22 cellular contexts compared by ENCODE assay signal in genomic region chr3:172746476-172746875, GRCh38. TPM values are rescaled to one million over a fixed set of nuclear protein-coding genes. Genes with fewer than 3 reads are reported as not detected.
DNase-seq lines count a peak whose midpoint lies in the region; ATAC-seq and TF ChIP-seq lines count a peak whose summit lies in the region.
"Had no signal": no experiment of that assay in that cellular context is flagged by ENCODE, and none has a peak within 500 bp of the region (broad histone marks: within the 10 kb centered on the region; RNA-seq: fewer than 3 reads in every experiment).

No MANE protein-coding gene starts in this region.

- H3K79me2 ChIP-seq in neural progenitor cell (ENCODE audit: low read depth) = peaks cover 8% of the 10 kb centered on the region

- peak overlapping the region; percentile 26 for H2AFZ ChIP-seq in neural progenitor cell (replicated peaks)

- H3K4me3 ChIP-seq in neural progenitor cell = no peak overlapping the region
- H3K4me3 ChIP-seq: cardiac muscle cell, lung had no signal

- H3K36me3 ChIP-seq in neural progenitor cell = no peaks in the 10 kb centered on the region
- H3K36me3 ChIP-seq: cardiac muscle cell had no signal

- H4K20me1 ChIP-seq in neural progenitor cell (ENCODE audit: low read depth) = no peaks in the 10 kb centered on the region

- H3K27me3 Mint-ChIP-seq in endothelial cell (ENCODE audit: unreplicated experiment) (peaks cover 5% of the 10 kb centered on the region), neural progenitor cell (ENCODE audit: insufficient read depth, low read depth) (no peaks in the 10 kb centered on the region)

- no peak overlapping the region for H3K9ac ChIP-seq in neural progenitor cell

- no peaks in the 10 kb centered on the region for H3K27me3 ChIP-seq in neural progenitor cell
- H3K27me3 ChIP-seq: cardiac muscle cell had no signal

- no peak overlapping the region for H3K4me3 Mint-ChIP-seq in endothelial cell (ENCODE audit: unreplicated experiment)
- no peak overlapping the region for H3K4me3 Mint-ChIP-seq in neural progenitor cell
- H3K4me3 Mint-ChIP-seq: activated naive CD8-positive, alpha-beta T cell treated with anti-CD3 and anti-CD28 coated beads, Interleukin-2, amount 10 ng/mL, durations not matched to agents 7 days and 5 days; activated T-helper 1 cell treated with anti-CD3 and anti-CD28 coated beads, Interleukin-12 subunit alpha, Interleukin-12 subunit beta, Interleukin-2, Interleukin-4 antibody, amounts not matched to agents 30 ng/mL and 10 ng/mL and 1 ng/mL, durations not matched to agents 14 hours and 24 hours and 36 hours; immature natural killer cell; naive thymus-derived CD4-positive, alpha-beta T cell had no signal

- peak; percentile 35 for DNase-seq in EL
- peak; percentile 48 for DNase-seq in NCI-H226
- DNase-seq in endothelial cell (ENCODE audit: low spot score) = no peak
- no peak for DNase-seq in neural progenitor cell (ENCODE audit: low spot score)
- no peak for DNase-seq in HUDEP-2 (lab: John Stamatoyannopoulos, UW; ENCODE audit: unreplicated experiment in 76 of 76)
- no peak for DNase-seq in activated gamma-delta T cell treated with Interleukin-2 at 50 U/mL for 16 hours
- DNase-seq in NCI-H510A treated with DMSO at 0.1 percent for 48 hours (lab: John Stamatoyannopoulos, UW) = no peak
- DNase-seq: activated naive CD8-positive, alpha-beta T cell treated with anti-CD3 and anti-CD28 coated beads, Interleukin-2, amount 10 ng/mL, durations not matched to agents 7 days and 5 days; immature natural killer cell; naive thymus-derived CD4-positive, alpha-beta T cell; NCI-H1694 treated with DMSO at 0.1 percent for 48 hours; NCI-H345; NK-92 treated with Interleukin-12 subunit alpha and Interleukin-12 subunit beta, amount 100 ng/mL, for 24 hours; SHP77 treated with DMSO at 0.1 percent for 48 hours; small intestine; stimulated activated CD4-positive, alpha-beta T cell treated with anti-CD3 and anti-CD28 coated beads, Interleukin-4, amount 100 ng/mL, for 24 hours had no signal

- peaks cover 24% of the 10 kb centered on the region for H3K4me1 Mint-ChIP-seq in endothelial cell (ENCODE audit: unreplicated experiment)
- H3K4me1 Mint-ChIP-seq in neural progenitor cell = peaks cover under 1% of the 10 kb centered on the region

- no peaks in the 10 kb centered on the region for H3K9me3 ChIP-seq in neural progenitor cell (ENCODE audit: low read depth)

- no peaks in the 10 kb centered on the region for H3F3A ChIP-seq in neural progenitor cell (ENCODE audit: low read depth)

- H3K9me3 Mint-ChIP-seq in endothelial cell (ENCODE audit: unreplicated experiment) = no peaks in the 10 kb centered on the region
- no peaks in the 10 kb centered on the region for H3K9me3 Mint-ChIP-seq in neural progenitor cell
- H3K9me3 Mint-ChIP-seq: activated naive CD8-positive, alpha-beta T cell treated with anti-CD3 and anti-CD28 coated beads, Interleukin-2, amount 10 ng/mL, durations not matched to agents 7 days and 5 days; activated T-helper 1 cell treated with anti-CD3 and anti-CD28 coated beads, Interleukin-12 subunit alpha, Interleukin-12 subunit beta, Interleukin-2, Interleukin-4 antibody, amounts not matched to agents 30 ng/mL and 10 ng/mL and 1 ng/mL, durations not matched to agents 14 hours and 24 hours and 36 hours; immature natural killer cell had no signal

- TF ChIP-seq CTCF in endothelial cell (IDR thresholded peaks at IDR 0.05; ENCODE audit: unreplicated experiment) (no peak), neural progenitor cell (IDR thresholded peaks at IDR 0.05) (no peak)

- H3K27ac ChIP-seq in neural progenitor cell = no peak overlapping the region
- H3K27ac ChIP-seq: C4-2B, cardiac muscle cell had no signal

- ATAC-seq in HG03342 (IDR thresholded peaks at IDR 0.05; ENCODE audit: unreplicated experiment) = no peak
- ATAC-seq: HepG2; naive thymus-derived CD4-positive, alpha-beta T cell had no signal

- no peak overlapping the region for H3K4me2 ChIP-seq in neural progenitor cell

- peak overlapping the region; percentile 12 for H3K27ac Mint-ChIP-seq in endothelial cell (ENCODE audit: unreplicated experiment)
- no peak overlapping the region for H3K27ac Mint-ChIP-seq in neural progenitor cell
- H3K27ac Mint-ChIP-seq: activated naive CD8-positive, alpha-beta T cell treated with anti-CD3 and anti-CD28 coated beads, Interleukin-2, amount 10 ng/mL, durations not matched to agents 7 days and 5 days; activated T-helper 1 cell treated with anti-CD3 and anti-CD28 coated beads, Interleukin-12 subunit alpha, Interleukin-12 subunit beta, Interleukin-2, Interleukin-4 antibody, amounts not matched to agents 30 ng/mL and 10 ng/mL and 1 ng/mL, durations not matched to agents 14 hours and 24 hours and 36 hours had no signal

- no peaks in the 10 kb centered on the region for H3K4me1 ChIP-seq in neural progenitor cell

- H3K36me3 Mint-ChIP-seq in endothelial cell (ENCODE audit: low read depth, unreplicated experiment) (peaks cover 4% of the 10 kb centered on the region), neural progenitor cell (no peaks in the 10 kb centered on the region)
- H3K36me3 Mint-ChIP-seq: immature natural killer cell; naive thymus-derived CD4-positive, alpha-beta T cell had no signal

RNA-seq across cellular contexts. Expression of gene ECT2, which starts 4.0 kb away (rescaled TPM):
- total RNA-seq in endothelial cell (ENCODE audit: unreplicated experiment) (18.0 TPM), neural progenitor cell (ENCODE audit: low replicate concordance) (163 and 267 TPM in 2 replicates)

RNA-seq across cellular contexts. Expression of gene NCEH1, which starts 35.6 kb away (rescaled TPM):
- total RNA-seq in endothelial cell (ENCODE audit: unreplicated experiment) = 6.6 TPM
- 3.7 and 7.7 TPM in 2 replicates for total RNA-seq in neural progenitor cell (ENCODE audit: low replicate concordance)

Comparison
In these comparisons a context has a peak if more than half of its experiments do, and no peak if none do; other contexts are left out.
1. DNase-seq: peak in EL (single experiment) and NCI-H226 (single experiment); none in endothelial cell (single experiment), neural progenitor cell (single experiment), HUDEP-2 (0 of 76), activated gamma-delta T cell treated with Interleukin-2 at 50 U/mL for 16 hours (single experiment) and NCI-H510A treated with DMSO at 0.1 percent for 48 hours (single experiment).